Comparison of ENCODE assay signal across 15 cellular contexts in the genomic region with DNA sequence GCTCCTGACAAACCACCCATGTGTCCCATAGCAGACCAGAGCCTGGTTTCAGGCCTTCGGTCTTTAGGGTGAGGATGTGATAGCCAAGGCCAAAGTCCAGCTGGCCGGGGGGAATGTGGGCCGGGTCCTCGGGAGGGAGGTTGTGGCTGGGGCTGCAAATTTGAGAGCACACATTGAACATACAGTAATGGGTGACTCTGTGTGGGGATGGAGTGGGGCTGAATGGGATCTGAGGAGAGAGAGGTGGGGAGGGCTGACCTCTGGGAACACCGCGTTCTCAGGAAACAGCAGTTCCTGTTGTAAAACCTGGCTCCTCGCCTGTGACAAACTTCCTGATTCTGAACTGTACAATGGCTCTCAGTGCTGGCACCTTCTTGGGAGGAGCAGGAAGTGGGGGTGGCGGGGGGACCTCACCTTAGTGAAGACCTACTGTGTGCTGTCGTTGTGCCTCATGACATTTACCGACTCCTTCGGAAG. TPM values are rescaled to one million over a fixed set of nuclear protein-coding genes. Genes with fewer than 3 reads are reported as not detected.
DNase-seq lines count a peak whose midpoint lies in the region; ATAC-seq and TF ChIP-seq lines count a peak whose summit lies in the region.
"Had no signal": no experiment of that assay in that cellular context is flagged by ENCODE, and none has a peak within 500 bp of the region (broad histone marks: within the 10 kb centered on the region; RNA-seq: fewer than 3 reads in every experiment).

No MANE protein-coding gene starts in this region.

- no peak overlapping the region for H3K9ac ChIP-seq in mammary epithelial cell (ENCODE audit: insufficient read depth, low read length)

- H3K4me1 Mint-ChIP-seq in MCF 10A (ENCODE audit: insufficient read depth, unreplicated experiment) = peaks cover 6% of the 10 kb centered on the region
- H3K4me1 Mint-ChIP-seq: activated CD8-positive, alpha-beta memory T cell treated with anti-CD3 and anti-CD28 coated beads, Interleukin-2, amount 10 ng/mL, durations not matched to agents 7 days and 5 days had no signal

- in situ Hi-C loops in mammary epithelial cell (cut with MboI; ENCODE audit: low sequenced_read_pairs in 2 of 2) = no loop called here

- H3K9me3 Mint-ChIP-seq in MCF 10A (ENCODE audit: unreplicated experiment) = peaks cover 23% of the 10 kb centered on the region

- intact Hi-C loops in MCF 10A (cut with micrococcal nuclease) (no loop called here), mammary epithelial cell (cut with micrococcal nuclease) (no loop called here), left ventricle myocardium inferior (cut with micrococcal nuclease) (no loop called here), uterus (cut with DNase I; ENCODE audit: low total_unique reads) (no loop called here)

- H3K36me3 Mint-ChIP-seq in MCF 10A (ENCODE audit: insufficient read depth, unreplicated experiment) = peaks cover 3% of the 10 kb centered on the region
- H3K36me3 Mint-ChIP-seq: activated CD8-positive, alpha-beta memory T cell treated with anti-CD3 and anti-CD28 coated beads, Interleukin-2, amount 10 ng/mL, durations not matched to agents 7 days and 5 days; activated naive CD8-positive, alpha-beta T cell treated with anti-CD3 and anti-CD28 coated beads for 36 hours had no signal

- peaks cover 10% of the 10 kb centered on the region for H3K4me1 ChIP-seq in mammary epithelial cell (ENCODE audit: insufficient read depth, low read length)
- peaks cover 37% of the 10 kb centered on the region for H3K4me1 ChIP-seq in left ventricle myocardium inferior
- H3K4me1 ChIP-seq in neutrophil (ENCODE audit: control insufficient read depth in 1 of 2, insufficient read depth in 1 of 2, low read depth in 1 of 2, low read length in 1 of 2) = peaks cover 2 to 21% of the 10 kb centered on the region in 2 experiments
- H3K4me1 ChIP-seq in uterus = no peaks in the 10 kb centered on the region

- dilution Hi-C loops in mammary epithelial cell (cut with HindIII; ENCODE audit: low sequenced_read_pairs) = loop anchor here (25.0 kb wide), 1 partner anchor 205 kb away; no protein-coding TSS in a partner anchor

- CTCF ChIA-PET in MCF 10A (lab: Yijun Ruan, JAX) = interaction anchor here (0.6 to 1.8 kb wide), 2 partner anchors 16 to 256 kb away, joined by 3 read pairs; no protein-coding TSS in a partner anchor
- CTCF ChIA-PET in mammary epithelial cell (lab: Charles Lee; ENCODE audit: low non-redundant PET) = no interaction called here

- no peaks in the 10 kb centered on the region for H3K36me3 ChIP-seq in mammary epithelial cell (ENCODE audit: insufficient read depth, low read length)
- H3K36me3 ChIP-seq in left ventricle myocardium inferior = no peaks in the 10 kb centered on the region
- no peaks in the 10 kb centered on the region for H3K36me3 ChIP-seq in neutrophil
- H3K36me3 ChIP-seq in uterus = no peaks in the 10 kb centered on the region

- no peaks in the 10 kb centered on the region for H3K79me2 ChIP-seq in mammary epithelial cell (ENCODE audit: insufficient read depth, low read length)

- H3K27ac ChIP-seq in mammary epithelial cell (ENCODE audit: insufficient read depth, low read depth, low read length) (no peak overlapping the region), left ventricle myocardium inferior (replicated peaks) (peak overlapping the region; percentile 82), neutrophil (peak overlapping the region; percentile 15), uterus (peak overlapping the region; percentile 57 to 58)

- POLR2A ChIA-PET in MCF 10A (lab: Yijun Ruan, JAX) = no interaction called here

- WGBS in mammary epithelial cell (ENCODE audit: low coverage, missing lambda C conversion rate) = 99% methylated on average over 9 of the region's 11 CpGs

- H3K4me3 ChIP-seq in mammary epithelial cell (replicated peaks in 1 of 3; ENCODE audit: insufficient read depth in 1 of 3, low read depth in 2 of 3, low read length in 3 of 3) = no peak overlapping the region
- H3K4me3 ChIP-seq in left ventricle myocardium inferior = no peak overlapping the region
- no peak overlapping the region for H3K4me3 ChIP-seq in neutrophil (ENCODE audit: low read depth in 1 of 2, low read length in 1 of 2)
- no peak overlapping the region for H3K4me3 ChIP-seq in uterus

- BruUV-seq in MCF 10A (replicated peaks; lab: Mats Ljungman, UMichigan) (no TSS peak), mammary epithelial cell (replicated peaks; lab: Mats Ljungman, UMichigan) (no TSS peak)

- H3K27ac Mint-ChIP-seq in MCF 10A (ENCODE audit: low read depth, unreplicated experiment) = peak overlapping the region; percentile 28
- H3K27ac Mint-ChIP-seq: activated CD8-positive, alpha-beta memory T cell treated with anti-CD3 and anti-CD28 coated beads, Interleukin-2, amount 10 ng/mL, durations not matched to agents 7 days and 5 days; activated naive CD8-positive, alpha-beta T cell treated with anti-CD3 and anti-CD28 coated beads for 36 hours; dendritic cell treated with granulocyte-macrophage colony-stimulating factor and Interleukin-4, amounts not matched to agents 40 ng/mL and 50 ng/mL, for 4 days; mesothelial cell of epicardium had no signal

- no peak for ATAC-seq in HG03521 (IDR thresholded peaks at IDR 0.05; ENCODE audit: unreplicated experiment)
- ATAC-seq: activated CD8-positive, alpha-beta memory T cell treated with anti-CD3 and anti-CD28 coated beads, Interleukin-2, amount 10 ng/mL, durations not matched to agents 7 days and 5 days; Panc1 had no signal

- no peak overlapping the region for H3K4me2 ChIP-seq in mammary epithelial cell (ENCODE audit: insufficient read depth, low read depth, low read length)

- H3K27me3 Mint-ChIP-seq in MCF 10A (ENCODE audit: insufficient read depth, unreplicated experiment) = no peaks in the 10 kb centered on the region

- no peak overlapping the region for H3K4me3 Mint-ChIP-seq in MCF 10A (ENCODE audit: unreplicated experiment)
- H3K4me3 Mint-ChIP-seq: activated CD8-positive, alpha-beta memory T cell treated with anti-CD3 and anti-CD28 coated beads, Interleukin-2, amount 10 ng/mL, durations not matched to agents 7 days and 5 days; activated naive CD8-positive, alpha-beta T cell treated with anti-CD3 and anti-CD28 coated beads for 36 hours; dendritic cell treated with granulocyte-macrophage colony-stimulating factor and Interleukin-4, amounts not matched to agents 40 ng/mL and 50 ng/mL, for 4 days; mesothelial cell of epicardium had no signal

- no peak overlapping the region for H2AFZ ChIP-seq in mammary epithelial cell (ENCODE audit: low read depth, low read length)

- TF ChIP-seq CTCF in MCF 10A (IDR thresholded peaks at IDR 0.05; ENCODE audit: unreplicated experiment) (no peak), mammary epithelial cell (conservative IDR thresholded peaks at IDR 0.05 in 1 of 2, IDR thresholded peaks at IDR 0.05 in 1 of 2; ENCODE audit: extremely low read depth in 1 of 2, insufficient read depth in 1 of 2, low read depth in 1 of 2, low read length in 2 of 2) (no peak), left ventricle myocardium inferior (IDR thresholded peaks at IDR 0.05; ENCODE audit: borderline replicate concordance) (no peak), neutrophil (IDR thresholded peaks at IDR 0.05) (no peak), uterus (IDR thresholded peaks at IDR 0.05) (no peak)

- H3K9me3 ChIP-seq in mammary epithelial cell (replicated peaks; ENCODE audit: insufficient read depth, low read length) (peaks cover 11% of the 10 kb centered on the region), left ventricle myocardium inferior (replicated peaks) (peaks cover 20% of the 10 kb centered on the region), neutrophil (peaks cover 17% of the 10 kb centered on the region), uterus (no peaks in the 10 kb centered on the region)

- H3K27me3 ChIP-seq in mammary epithelial cell (ENCODE audit: insufficient read depth, low read length) = no peaks in the 10 kb centered on the region
- H3K27me3 ChIP-seq in left ventricle myocardium inferior (ENCODE audit: low read depth) = no peaks in the 10 kb centered on the region
- H3K27me3 ChIP-seq in neutrophil = no peaks in the 10 kb centered on the region
- no peaks in the 10 kb centered on the region for H3K27me3 ChIP-seq in uterus

- H4K20me1 ChIP-seq in mammary epithelial cell (ENCODE audit: insufficient read depth, low read length) = no peaks in the 10 kb centered on the region

- no peak for DNase-seq in MCF 10A (ENCODE audit: unreplicated experiment)
- DNase-seq in mammary epithelial cell = no peak
- DNase-seq in left ventricle myocardium inferior = peak; percentile 58
- peak; percentile 59 to 80 for DNase-seq in uterus
- DNase-seq in NCI-H2107 treated with DMSO at 0.1 percent for 48 hours (lab: John Stamatoyannopoulos, UW; ENCODE audit: unreplicated experiment) = no peak
- DNase-seq in NCI-H1105 (lab: John Stamatoyannopoulos, UW) = no peak
- DNase-seq: activated CD8-positive, alpha-beta memory T cell treated with anti-CD3 and anti-CD28 coated beads, Interleukin-2, amount 10 ng/mL, durations not matched to agents 7 days and 5 days; activated naive CD8-positive, alpha-beta T cell treated with anti-CD3 and anti-CD28 coated beads for 36 hours; MV-4-11; T-helper 9 cell had no signal

- TF ChIP-seq POLR2A in uterus (IDR thresholded peaks at IDR 0.05) = no peak

RNA-seq across cellular contexts. Expression of gene MCFD2, which starts 48.8 kb away (rescaled TPM):
- 157 and 238 TPM in 2 replicates for total RNA-seq in MCF 10A (2022)
- 10 to 100 TPM; 77.7 to 89.2 TPM for total RNA-seq in mammary epithelial cell
- polyA plus RNA-seq in mammary epithelial cell = 66.6 TPM
- 48.8 TPM for polyA minus RNA-seq in mammary epithelial cell
- total RNA-seq in left ventricle myocardium inferior = 61.2 TPM
- 100 to 1,000 TPM in 2 of 4 donors, 10 to 100 TPM in 2; 44.8 to 141 (median 107) TPM for total RNA-seq in uterus

Comparison
In these comparisons a context has a peak if more than half of its experiments do, and no peak if none do; other contexts are left out.
1. DNase-seq: peak in left ventricle myocardium inferior (single experiment) and uterus (2 of 2); none in MCF 10A (single experiment), mammary epithelial cell (single experiment), NCI-H2107 treated with DMSO at 0.1 percent for 48 hours (single experiment) and NCI-H1105 (single experiment).